In genomic region chr6:11343963-11344714, GRCh38 we compare ENCODE assay signal across 12 cellular contexts.
DNase-seq lines count a peak whose midpoint lies in the region; ATAC-seq and TF ChIP-seq lines count a peak whose summit lies in the region.
"Had no signal": no experiment of that assay in that cellular context is flagged by ENCODE, and none has a peak within 500 bp of the region (broad histone marks: within the 10 kb centered on the region; RNA-seq: fewer than 3 reads in every experiment).

No MANE protein-coding gene starts in this region.

- peaks cover 27% of the 10 kb centered on the region for H3K36me3 Mint-ChIP-seq in activated naive CD4-positive, alpha-beta T cell treated with anti-CD3 and anti-CD28 coated beads for 36 hours (ENCODE audit: low read depth)
- H3K36me3 Mint-ChIP-seq in activated T-helper 17 cell treated with anti-CD3 and anti-CD28 coated beads, Interleukin-2, amount 50 U/mL, for 72 hours (ENCODE audit: low read depth) = peaks cover 52% of the 10 kb centered on the region
- H3K36me3 Mint-ChIP-seq in type B pancreatic cell (no peaks in the 10 kb centered on the region), mesothelial cell of epicardium (peaks cover 1% of the 10 kb centered on the region)

- no peak overlapping the region for H3K4me3 Mint-ChIP-seq in activated naive CD4-positive, alpha-beta T cell treated with anti-CD3 and anti-CD28 coated beads for 36 hours
- peak overlapping the region; percentile 24 for H3K4me3 Mint-ChIP-seq in activated T-helper 17 cell treated with anti-CD3 and anti-CD28 coated beads, Interleukin-2, amount 50 U/mL, for 72 hours
- H3K4me3 Mint-ChIP-seq in type B pancreatic cell (no peak overlapping the region), mesothelial cell of epicardium (no peak overlapping the region)

- 60% methylated on average over 5 of the region's 6 CpGs for WGBS in right lobe of liver (ENCODE audit: insufficient coverage, low coverage, low lambda C conversion rate, missing lambda C conversion rate)

- TF ChIP-seq CTCF in right lobe of liver (IDR thresholded peaks at IDR 0.05) = no peak
- TF ChIP-seq CTCF in type B pancreatic cell (conservative IDR thresholded peaks at IDR 0.05) = no peak
- no peak for TF ChIP-seq CTCF in mesothelial cell of epicardium (IDR thresholded peaks at IDR 0.05; ENCODE audit: unreplicated experiment)

- no peaks in the 10 kb centered on the region for H3K27me3 ChIP-seq in right lobe of liver
- H3K27me3 ChIP-seq: thyroid gland had no signal

- no peak for ATAC-seq in activated T-helper 17 cell treated with anti-CD3 and anti-CD28 coated beads, Interleukin-2, amount 50 U/mL, for 72 hours (replicated peaks)
- ATAC-seq in right lobe of liver = peak; percentile 64 to 91 (median 70)
- ATAC-seq: left ventricle myocardium superior had no signal

- peaks cover 86% of the 10 kb centered on the region for H3K4me1 Mint-ChIP-seq in activated naive CD4-positive, alpha-beta T cell treated with anti-CD3 and anti-CD28 coated beads for 36 hours (ENCODE audit: low read depth)
- H3K4me1 Mint-ChIP-seq in activated T-helper 17 cell treated with anti-CD3 and anti-CD28 coated beads, Interleukin-2, amount 50 U/mL, for 72 hours = peaks cover 46% of the 10 kb centered on the region
- H3K4me1 Mint-ChIP-seq in type B pancreatic cell (ENCODE audit: unreplicated experiment) (peaks cover 7% of the 10 kb centered on the region), mesothelial cell of epicardium (peaks cover 4% of the 10 kb centered on the region)

- no peaks in the 10 kb centered on the region for H3K36me3 ChIP-seq in right lobe of liver
- H3K36me3 ChIP-seq: thyroid gland had no signal

- H3K27ac Mint-ChIP-seq in activated naive CD4-positive, alpha-beta T cell treated with anti-CD3 and anti-CD28 coated beads for 36 hours = peak overlapping the region; percentile 81
- peak overlapping the region; percentile 58 for H3K27ac Mint-ChIP-seq in activated T-helper 17 cell treated with anti-CD3 and anti-CD28 coated beads, Interleukin-2, amount 50 U/mL, for 72 hours
- H3K27ac Mint-ChIP-seq in type B pancreatic cell (peak overlapping the region; percentile 40), mesothelial cell of epicardium (no peak overlapping the region)

- H3K9me3 Mint-ChIP-seq in activated naive CD4-positive, alpha-beta T cell treated with anti-CD3 and anti-CD28 coated beads for 36 hours = peaks cover 4% of the 10 kb centered on the region
- peaks cover 4% of the 10 kb centered on the region for H3K9me3 Mint-ChIP-seq in activated T-helper 17 cell treated with anti-CD3 and anti-CD28 coated beads, Interleukin-2, amount 50 U/mL, for 72 hours
- H3K9me3 Mint-ChIP-seq in type B pancreatic cell = peaks cover 4% of the 10 kb centered on the region
- peaks cover 27% of the 10 kb centered on the region for H3K9me3 Mint-ChIP-seq in mesothelial cell of epicardium

- H3K4me3 ChIP-seq in right lobe of liver = no peak overlapping the region
- H3K4me3 ChIP-seq: thyroid gland had no signal

- intact Hi-C loops in activated naive CD4-positive, alpha-beta T cell treated with anti-CD3 and anti-CD28 coated beads for 36 hours (cut with micrococcal nuclease) = loop anchor here (1.0 kb wide), 4 partner anchors 20 to 38 kb away; no protein-coding TSS in a partner anchor
- intact Hi-C loops in right lobe of liver (cut with DNase I) = no loop called here

- H3K4me1 ChIP-seq in right lobe of liver = peaks cover 0 to 7% (median 0%) of the 10 kb centered on the region in 4 donors

- DNase-seq in activated naive CD4-positive, alpha-beta T cell treated with anti-CD3 and anti-CD28 coated beads for 36 hours = no peak
- no peak for DNase-seq in activated naive CD4-positive, alpha-beta T cell (lab: John Stamatoyannopoulos, UW)
- DNase-seq in right lobe of liver (peak in 1 of 3 donors; percentile 37), type B pancreatic cell (ENCODE audit: extremely low spot score, unreplicated experiment) (no peak), NCI-H1694 treated with DMSO at 0.1 percent for 48 hours (lab: John Stamatoyannopoulos, UW) (no peak), NCI-H2107 (lab: John Stamatoyannopoulos, UW) (no peak), mesothelial cell of epicardium (ENCODE audit: low spot score in 2 of 2, unreplicated experiment in 2 of 2) (no peak)
- DNase-seq: AML-193, left ventricle myocardium superior, NCI-H1105, thyroid gland had no signal

- TF ChIP-seq POLR2A in right lobe of liver (IDR thresholded peaks at IDR 0.05) = no peak

- no peaks in the 10 kb centered on the region for H3K9me3 ChIP-seq in right lobe of liver
- H3K9me3 ChIP-seq: thyroid gland had no signal

- CTCF ChIA-PET in activated naive CD4-positive, alpha-beta T cell treated with anti-CD3 and anti-CD28 coated beads for 36 hours (lab: Charles Lee) = interaction anchor here (0.6 to 1.0 kb wide), 3 partner anchors 10 to 199 kb away, joined by 3 to 7 read pairs (median 5); no protein-coding TSS in a partner anchor

- H3K27me3 Mint-ChIP-seq in activated naive CD4-positive, alpha-beta T cell treated with anti-CD3 and anti-CD28 coated beads for 36 hours (ENCODE audit: low read depth) = no peaks in the 10 kb centered on the region
- H3K27me3 Mint-ChIP-seq in activated T-helper 17 cell treated with anti-CD3 and anti-CD28 coated beads, Interleukin-2, amount 50 U/mL, for 72 hours = no peaks in the 10 kb centered on the region
- H3K27me3 Mint-ChIP-seq in type B pancreatic cell (peaks cover 16% of the 10 kb centered on the region), mesothelial cell of epicardium (ENCODE audit: low read depth) (no peaks in the 10 kb centered on the region)

- H3K27ac ChIP-seq in right lobe of liver = no peak overlapping the region
- H3K27ac ChIP-seq: thyroid gland had no signal
